Comparison of ENCODE assay signal across 10 cellular contexts in genomic region chr17:78922876-78923498, GRCh38. TPM values are rescaled to one million over a fixed set of nuclear protein-coding genes. Genes with fewer than 3 reads are reported as not detected.
DNase-seq lines count a peak whose midpoint lies in the region; ATAC-seq and TF ChIP-seq lines count a peak whose summit lies in the region.
"Had no signal": no experiment of that assay in that cellular context is flagged by ENCODE, and none has a peak within 500 bp of the region (broad histone marks: within the 10 kb centered on the region; RNA-seq: fewer than 3 reads in every experiment).

No MANE protein-coding gene starts in this region.

- TF ChIP-seq POLR2A in body of pancreas (IDR thresholded peaks at IDR 0.05) (no peak), tibial nerve (IDR thresholded peaks at IDR 0.05) (no peak)

- H3K27ac ChIP-seq in body of pancreas, result peak overlapping the region; percentile 49 to 93 (median 88)
- H3K27ac ChIP-seq in mesodermal cell (ENCODE audit: low read depth, low read length, severe bottlenecking), result no peak overlapping the region
- H3K27ac ChIP-seq in tibial nerve, result peak overlapping the region; percentile 82 to 100 (median 90)
- no peak overlapping the region for H3K27ac ChIP-seq in trophoblast cell (ENCODE audit: low read depth, low read length)

- H3K36me3 Mint-ChIP-seq in activated naive CD8-positive, alpha-beta T cell, result no peaks in the 10 kb centered on the region
- no peaks in the 10 kb centered on the region for H3K36me3 Mint-ChIP-seq in activated naive CD8-positive, alpha-beta T cell treated with anti-CD3 and anti-CD28 coated beads, Interleukin-2, amount 50 U/mL, for 24 hours (ENCODE audit: low read depth)

- no peak for DNase-seq in activated naive CD8-positive, alpha-beta T cell treated with anti-CD3 and anti-CD28 coated beads, Interleukin-2, amount 50 U/mL, for 24 hours
- no peak for DNase-seq in body of pancreas
- no peak for DNase-seq in tibial nerve (ENCODE audit: low spot score in 2 of 2)
- DNase-seq in trophoblast cell, result no peak
- DNase-seq in NCI-H748 treated with DMSO at 0.1 percent for 48 hours (lab: John Stamatoyannopoulos, UW), result no peak
- DNase-seq: NCI-H2081 had no signal

- H3K27ac Mint-ChIP-seq in activated naive CD8-positive, alpha-beta T cell, result no peak overlapping the region
- H3K27ac Mint-ChIP-seq in activated naive CD8-positive, alpha-beta T cell treated with anti-CD3 and anti-CD28 coated beads, Interleukin-2, amount 50 U/mL, for 24 hours, result no peak overlapping the region

- H3K14ac ChIP-seq in trophoblast cell (ENCODE audit: low read length), result no peak overlapping the region

- peaks cover 5% of the 10 kb centered on the region for H3K27me3 Mint-ChIP-seq in activated naive CD8-positive, alpha-beta T cell
- H3K27me3 Mint-ChIP-seq in activated naive CD8-positive, alpha-beta T cell treated with anti-CD3 and anti-CD28 coated beads, Interleukin-2, amount 50 U/mL, for 24 hours, result peaks cover 15% of the 10 kb centered on the region

- H3K4ac ChIP-seq in trophoblast cell (ENCODE audit: low read depth, low read length), result no peak overlapping the region

- no peak overlapping the region for H2BK5ac ChIP-seq in trophoblast cell (ENCODE audit: low read depth, low read length, poor library complexity)

- H3K23ac ChIP-seq in trophoblast cell (ENCODE audit: low read length), result no peak overlapping the region

- no peak overlapping the region for H4K12ac ChIP-seq in trophoblast cell (ENCODE audit: low read depth, low read length)

- H2BK12ac ChIP-seq in trophoblast cell (ENCODE audit: low read length), result no peak overlapping the region

- H2AK5ac ChIP-seq in trophoblast cell (ENCODE audit: low read length), result no peak overlapping the region

- no peak overlapping the region for H4K91ac ChIP-seq in trophoblast cell (ENCODE audit: low read depth, low read length)

- H3K9me3 Mint-ChIP-seq in activated naive CD8-positive, alpha-beta T cell (ENCODE audit: low read depth), result no peaks in the 10 kb centered on the region
- H3K9me3 Mint-ChIP-seq in activated naive CD8-positive, alpha-beta T cell treated with anti-CD3 and anti-CD28 coated beads, Interleukin-2, amount 50 U/mL, for 24 hours, result no peaks in the 10 kb centered on the region

- no peak overlapping the region for H4K8ac ChIP-seq in trophoblast cell (ENCODE audit: low read depth, low read length)

- H3K4me1 ChIP-seq in body of pancreas (peaks cover 63% of the 10 kb centered on the region), mesodermal cell (ENCODE audit: control insufficient read depth, insufficient read depth, low read length, poor library complexity, severe bottlenecking) (peaks cover 17% of the 10 kb centered on the region), tibial nerve (peaks cover 0 to 79% (median 55%) of the 10 kb centered on the region in 4 donors), trophoblast cell (ENCODE audit: control insufficient read depth in 1 of 2, insufficient read depth in 2 of 2, low read length in 2 of 2) (peaks cover 13 to 16% of the 10 kb centered on the region in 2 experiments)

- no peak overlapping the region for H3K18ac ChIP-seq in trophoblast cell (ENCODE audit: low read length)

- peak overlapping the region; percentile 75 for H3K4me3 Mint-ChIP-seq in activated naive CD8-positive, alpha-beta T cell
- no peak overlapping the region for H3K4me3 Mint-ChIP-seq in activated naive CD8-positive, alpha-beta T cell treated with anti-CD3 and anti-CD28 coated beads, Interleukin-2, amount 50 U/mL, for 24 hours

- H3K4me2 ChIP-seq in trophoblast cell (ENCODE audit: low read length), result no peak overlapping the region

- no peak for TF ChIP-seq CTCF in body of pancreas (IDR thresholded peaks at IDR 0.05)
- TF ChIP-seq CTCF in tibial nerve (IDR thresholded peaks at IDR 0.05), result no peak

- H3K9ac ChIP-seq in trophoblast cell (ENCODE audit: low read length), result no peak overlapping the region

- peaks cover 12% of the 10 kb centered on the region for H3K4me1 Mint-ChIP-seq in activated naive CD8-positive, alpha-beta T cell (ENCODE audit: low read depth)
- peaks cover 12% of the 10 kb centered on the region for H3K4me1 Mint-ChIP-seq in activated naive CD8-positive, alpha-beta T cell treated with anti-CD3 and anti-CD28 coated beads, Interleukin-2, amount 50 U/mL, for 24 hours

- peaks cover 10% of the 10 kb centered on the region for H3K79me2 ChIP-seq in trophoblast cell (ENCODE audit: control insufficient read depth, insufficient read depth, low read length, poor library complexity)

- H3K27me3 ChIP-seq in body of pancreas (no peaks in the 10 kb centered on the region), tibial nerve (no peaks in the 10 kb centered on the region), trophoblast cell (ENCODE audit: insufficient read depth, low read length) (no peaks in the 10 kb centered on the region)

- H2BK120ac ChIP-seq in trophoblast cell (ENCODE audit: insufficient read depth, low read length, poor library complexity), result no peak overlapping the region

- intact Hi-C loops in body of pancreas (cut with DNase I), result no loop called here

- no peak overlapping the region for H3K4me3 ChIP-seq in body of pancreas
- peak overlapping the region; percentile 60 for H3K4me3 ChIP-seq in mesodermal cell (ENCODE audit: extremely low read depth, insufficient read depth, low read length, poor library complexity, severe bottlenecking)
- peak overlapping the region; percentile 67 to 98 (median 84) for H3K4me3 ChIP-seq in tibial nerve
- no peak overlapping the region for H3K4me3 ChIP-seq in trophoblast cell (ENCODE audit: low read depth, low read length)

- no peak overlapping the region for H2AFZ ChIP-seq in trophoblast cell (ENCODE audit: insufficient read depth, low read length, poor library complexity)

- H3K9me3 ChIP-seq in body of pancreas (no peaks in the 10 kb centered on the region), mesodermal cell (ENCODE audit: control insufficient read depth, low read length) (no peaks in the 10 kb centered on the region), tibial nerve (no peaks in the 10 kb centered on the region), trophoblast cell (ENCODE audit: insufficient read depth, low read depth, low read length) (peaks cover 3% of the 10 kb centered on the region)

- no peaks in the 10 kb centered on the region for H3K36me3 ChIP-seq in body of pancreas (replicated peaks in 1 of 2; ENCODE audit: insufficient read depth in 1 of 2, low read depth in 2 of 2)
- peaks cover 6% of the 10 kb centered on the region for H3K36me3 ChIP-seq in mesodermal cell (ENCODE audit: control insufficient read depth, insufficient read depth, low read length)
- H3K36me3 ChIP-seq in tibial nerve, result no peaks in the 10 kb centered on the region
- H3K36me3 ChIP-seq in trophoblast cell (ENCODE audit: control insufficient read depth in 1 of 2, insufficient read depth in 2 of 2, low read length in 2 of 2), result peaks cover 0 to 5% of the 10 kb centered on the region in 2 experiments

- no peak for TF ChIP-seq EP300 in tibial nerve (IDR thresholded peaks at IDR 0.05)

- 37 to 45% methylated on average over 6 to 11 of the region's 11 CpGs for WGBS in body of pancreas, 2 donors
- 94 to 100% methylated on average over 5 to 6 of the region's 11 CpGs for WGBS in mesodermal cell (ENCODE audit: insufficient coverage in 2 of 2), 2 experiments
- WGBS in tibial nerve, 2 donors, result 36 to 43% methylated on average over 9 to 10 of the region's 11 CpGs
- no CpG with 5 or more reads among the region's 11 CpGs for WGBS in trophoblast cell (ENCODE audit: extremely low coverage, insufficient coverage, insufficient read length)

- ATAC-seq in activated naive CD8-positive, alpha-beta T cell treated with anti-CD3 and anti-CD28 coated beads, Interleukin-2, amount 50 U/mL, for 24 hours, result no peak
- ATAC-seq in body of pancreas (no peak), GM18519 (IDR thresholded peaks at IDR 0.05; ENCODE audit: low FRiP score, unreplicated experiment) (no peak)

- H3K79me1 ChIP-seq in trophoblast cell (ENCODE audit: low read length), result peaks cover 9% of the 10 kb centered on the region

RNA-seq across cellular contexts. Expression of gene TIMP2, which starts 2.2 kb away (rescaled TPM):
- 10 to 100 TPM; 50.1 to 53.7 TPM for total RNA-seq in body of pancreas
- polyA plus RNA-seq in mesodermal cell (2013, experiment 1 of 2), result 79.6 TPM
- polyA plus RNA-seq in mesodermal cell (2013, experiment 2 of 2), result 74.1 TPM
- 100 to 1,000 TPM; 187 to 456 (median 339) TPM for total RNA-seq in tibial nerve
- 53.1 and 56.6 TPM in 2 replicates for polyA plus RNA-seq in trophoblast cell (2013)

RNA-seq across cellular contexts. Expression of gene CEP295NL, which starts 20.0 kb away (rescaled TPM):
- total RNA-seq in body of pancreas (1 to 10 TPM; 1.3 to 3.1 TPM), tibial nerve (10 to 100 TPM in 2 of 4 donors, 1 to 10 TPM in 2; 6.5 to 35.1 (median 9.9) TPM)
- polyA plus RNA-seq in mesodermal cell (2013, experiment 1 of 2), result 0.33 TPM
- polyA plus RNA-seq in mesodermal cell (2013, experiment 2 of 2), result 0.40 TPM
- polyA plus RNA-seq in trophoblast cell (2013), result 0.18 and 0.19 TPM in 2 replicates
- polyA plus RNA-seq: liver had no signal

RNA-seq across cellular contexts. Expression of gene LGALS3BP, which starts 56.7 kb away (rescaled TPM):
- total RNA-seq in body of pancreas, result 100 to 1,000 TPM; 123 to 213 TPM
- polyA plus RNA-seq in mesodermal cell (2013, experiment 1 of 2), result 18.2 TPM
- 17.5 TPM for polyA plus RNA-seq in mesodermal cell (2013, experiment 2 of 2)
- 100 to 1,000 TPM; 191 to 392 (median 296) TPM for total RNA-seq in tibial nerve
- 9.1 and 9.3 TPM in 2 replicates for polyA plus RNA-seq in trophoblast cell (2013)

Comparison
In these comparisons a context has a peak if more than half of its experiments do, and no peak if none do; other contexts are left out.
1. H3K27ac ChIP-seq: peak in body of pancreas (4 of 4) and tibial nerve (4 of 4); none in mesodermal cell (single experiment) and trophoblast cell (single experiment).
2. H3K4me3 ChIP-seq: peak in mesodermal cell (single experiment) and tibial nerve (4 of 4); none in body of pancreas (0 of 2) and trophoblast cell (single experiment).